In genomic region chr1:19315378-19316206, GRCh38 we compare ENCODE assay signal across 10 cellular contexts. TPM values are rescaled to one million over a fixed set of nuclear protein-coding genes. Genes with fewer than 3 reads are reported as not detected.
DNase-seq lines count a peak whose midpoint lies in the region; ATAC-seq, FAIRE-seq and TF ChIP-seq lines count a peak whose summit lies in the region.
"Had no signal": no experiment of that assay in that cellular context is flagged by ENCODE, and none has a peak within 500 bp of the region (broad histone marks: within the 10 kb centered on the region; RNA-seq: fewer than 3 reads in every experiment).

No MANE protein-coding gene starts in this region.

- intact Hi-C loops in left lung (cut with DNase I), result no loop called here

- peak overlapping the region; percentile 62 for H3K4me3 Mint-ChIP-seq in activated naive CD8-positive, alpha-beta T cell treated with anti-CD3 and anti-CD28 coated beads, Interleukin-2, amount 10 ng/mL, durations not matched to agents 7 days and 5 days
- no peak overlapping the region for H3K4me3 Mint-ChIP-seq in activated naive CD8-positive, alpha-beta T cell treated with anti-CD3 and anti-CD28 coated beads for 36 hours
- H3K4me3 Mint-ChIP-seq in stimulated activated naive CD8-positive, alpha-beta T cell treated with anti-CD3 and anti-CD28 coated beads, Interleukin-15, amount 100 ng/mL, for 72 hours, result peak overlapping the region in 1 of 2 donors; percentile 47
- H3K4me3 Mint-ChIP-seq: stimulated activated naive CD8-positive, alpha-beta T cell treated with anti-CD3 and anti-CD28 coated beads, Interleukin-15, Interleukin-2, amounts not matched to agents 100 ng/mL and 50 ng/mL, for 24 hours had no signal

- peaks cover 34% of the 10 kb centered on the region for H3K4me1 Mint-ChIP-seq in activated naive CD8-positive, alpha-beta T cell treated with anti-CD3 and anti-CD28 coated beads, Interleukin-2, amount 10 ng/mL, durations not matched to agents 7 days and 5 days
- H3K4me1 Mint-ChIP-seq in activated naive CD8-positive, alpha-beta T cell treated with anti-CD3 and anti-CD28 coated beads for 36 hours, result peaks cover 30% of the 10 kb centered on the region
- H3K4me1 Mint-ChIP-seq in stimulated activated naive CD8-positive, alpha-beta T cell treated with anti-CD3 and anti-CD28 coated beads, Interleukin-15, amount 100 ng/mL, for 72 hours, result peaks cover 50% of the 10 kb centered on the region

- peak overlapping the region; percentile 63 for H3K27ac Mint-ChIP-seq in activated naive CD8-positive, alpha-beta T cell treated with anti-CD3 and anti-CD28 coated beads, Interleukin-2, amount 10 ng/mL, durations not matched to agents 7 days and 5 days
- no peak overlapping the region for H3K27ac Mint-ChIP-seq in activated naive CD8-positive, alpha-beta T cell treated with anti-CD3 and anti-CD28 coated beads for 36 hours
- H3K27ac Mint-ChIP-seq in stimulated activated naive CD8-positive, alpha-beta T cell treated with anti-CD3 and anti-CD28 coated beads, Interleukin-15, amount 100 ng/mL, for 72 hours, result peak overlapping the region; percentile 66 to 90
- H3K27ac Mint-ChIP-seq: stimulated activated naive CD8-positive, alpha-beta T cell treated with anti-CD3 and anti-CD28 coated beads, Interleukin-15, Interleukin-2, amounts not matched to agents 100 ng/mL and 50 ng/mL, for 24 hours had no signal

- no peak for FAIRE-seq in HTR-8/SVneo (lab: Jason Lieb, UNC)

- H3K36me3 Mint-ChIP-seq in activated naive CD8-positive, alpha-beta T cell treated with anti-CD3 and anti-CD28 coated beads, Interleukin-2, amount 10 ng/mL, durations not matched to agents 7 days and 5 days, result no peaks in the 10 kb centered on the region
- H3K36me3 Mint-ChIP-seq in activated naive CD8-positive, alpha-beta T cell treated with anti-CD3 and anti-CD28 coated beads for 36 hours, result no peaks in the 10 kb centered on the region

- H3K4me1 ChIP-seq in left lung, result peaks cover 15 to 51% of the 10 kb centered on the region in 2 donors

- no peak for DNase-seq in activated naive CD8-positive, alpha-beta T cell treated with anti-CD3 and anti-CD28 coated beads, Interleukin-2, amount 10 ng/mL, durations not matched to agents 7 days and 5 days
- no peak for DNase-seq in activated naive CD8-positive, alpha-beta T cell treated with anti-CD3 and anti-CD28 coated beads for 36 hours
- DNase-seq in MV-4-11 (lab: John Stamatoyannopoulos, UW), result peak; percentile 91
- peak; percentile 57 for DNase-seq in choroid plexus epithelial cell (ENCODE audit: low read depth)
- DNase-seq in stimulated activated naive CD8-positive, alpha-beta T cell treated with anti-CD3 and anti-CD28 coated beads, Interleukin-15, amount 100 ng/mL, for 72 hours, result no peak
- no peak for DNase-seq in left lung
- DNase-seq in stimulated activated naive CD4-positive, alpha-beta T cell (lab: John Stamatoyannopoulos, UW), result no peak
- no peak for DNase-seq in HTR-8/SVneo (ENCODE audit: insufficient read length, low spot score)
- DNase-seq: CD4-positive, CD25-positive, alpha-beta regulatory T cell had no signal

- H3K27me3 Mint-ChIP-seq in activated naive CD8-positive, alpha-beta T cell treated with anti-CD3 and anti-CD28 coated beads, Interleukin-2, amount 10 ng/mL, durations not matched to agents 7 days and 5 days, result no peaks in the 10 kb centered on the region
- H3K27me3 Mint-ChIP-seq in activated naive CD8-positive, alpha-beta T cell treated with anti-CD3 and anti-CD28 coated beads for 36 hours, result no peaks in the 10 kb centered on the region
- H3K27me3 Mint-ChIP-seq in stimulated activated naive CD8-positive, alpha-beta T cell treated with anti-CD3 and anti-CD28 coated beads, Interleukin-15, amount 100 ng/mL, for 72 hours, result no peaks in the 10 kb centered on the region
- H3K27me3 Mint-ChIP-seq: CD4-positive, CD25-positive, alpha-beta regulatory T cell; stimulated activated naive CD8-positive, alpha-beta T cell treated with anti-CD3 and anti-CD28 coated beads, Interleukin-15, Interleukin-2, amounts not matched to agents 100 ng/mL and 50 ng/mL, for 24 hours had no signal

- H3K9me3 ChIP-seq in left lung, result no peaks in the 10 kb centered on the region

- H3K9me3 Mint-ChIP-seq in activated naive CD8-positive, alpha-beta T cell treated with anti-CD3 and anti-CD28 coated beads, Interleukin-2, amount 10 ng/mL, durations not matched to agents 7 days and 5 days, result no peaks in the 10 kb centered on the region
- no peaks in the 10 kb centered on the region for H3K9me3 Mint-ChIP-seq in activated naive CD8-positive, alpha-beta T cell treated with anti-CD3 and anti-CD28 coated beads for 36 hours
- no peaks in the 10 kb centered on the region for H3K9me3 Mint-ChIP-seq in stimulated activated naive CD8-positive, alpha-beta T cell treated with anti-CD3 and anti-CD28 coated beads, Interleukin-15, amount 100 ng/mL, for 72 hours
- H3K9me3 Mint-ChIP-seq: CD4-positive, CD25-positive, alpha-beta regulatory T cell; stimulated activated naive CD8-positive, alpha-beta T cell treated with anti-CD3 and anti-CD28 coated beads, Interleukin-15, Interleukin-2, amounts not matched to agents 100 ng/mL and 50 ng/mL, for 24 hours had no signal

- H3K27ac ChIP-seq in left lung, result peak overlapping the region in 1 of 2 donors; percentile 64

- POLR2A ChIA-PET in activated naive CD8-positive, alpha-beta T cell treated with anti-CD3 and anti-CD28 coated beads, Interleukin-2, amount 10 ng/mL, durations not matched to agents 7 days and 5 days (lab: Charles Lee), result interaction anchor here (0.8 kb wide), 1 partner anchor 22 kb away, joined by 3 read pairs; no protein-coding TSS in a partner anchor

- H3K36me3 ChIP-seq in left lung, result peaks cover 0 to 20% of the 10 kb centered on the region in 2 donors

- ATAC-seq in activated naive CD8-positive, alpha-beta T cell treated with anti-CD3 and anti-CD28 coated beads, Interleukin-2, amount 10 ng/mL, durations not matched to agents 7 days and 5 days (ENCODE audit: low read depth), result no peak
- no peak for ATAC-seq in stimulated activated naive CD8-positive, alpha-beta T cell treated with anti-CD3 and anti-CD28 coated beads, Interleukin-15, amount 100 ng/mL, for 72 hours
- no peak for ATAC-seq in left lung

- H3K4me3 ChIP-seq in choroid plexus epithelial cell (ENCODE audit: low read depth, low read length), result no peak overlapping the region
- no peak overlapping the region for H3K4me3 ChIP-seq in left lung

- TF ChIP-seq CTCF in choroid plexus epithelial cell (conservative IDR thresholded peaks at IDR 0.05; ENCODE audit: low read depth, low read length) (no peak), left lung (IDR thresholded peaks at IDR 0.05) (no peak)

- H3K27me3 ChIP-seq in left lung, result no peaks in the 10 kb centered on the region

RNA-seq across cellular contexts. Expression of gene SLC66A1, which starts 3.5 kb away (rescaled TPM):
- 1 to 10 TPM; 9.2 to 9.6 TPM for total RNA-seq in activated naive CD8-positive, alpha-beta T cell treated with anti-CD3 and anti-CD28 coated beads, Interleukin-2, amount 10 ng/mL, durations not matched to agents 7 days and 5 days
- total RNA-seq in activated naive CD8-positive, alpha-beta T cell treated with anti-CD3 and anti-CD28 coated beads for 36 hours, result 1 to 10 TPM; 6.5 to 6.8 TPM
- total RNA-seq in left lung, result 10 to 100 TPM; 16.4 to 21.1 TPM

RNA-seq across cellular contexts. Expression of gene AKR7A2, which starts 3.6 kb away (rescaled TPM):
- 10 to 100 TPM; 48.5 to 49.6 TPM for total RNA-seq in activated naive CD8-positive, alpha-beta T cell treated with anti-CD3 and anti-CD28 coated beads, Interleukin-2, amount 10 ng/mL, durations not matched to agents 7 days and 5 days
- 10 to 100 TPM; 37.4 to 43.0 TPM for total RNA-seq in activated naive CD8-positive, alpha-beta T cell treated with anti-CD3 and anti-CD28 coated beads for 36 hours
- 10 to 100 TPM; 43.2 to 62.8 TPM for total RNA-seq in left lung

RNA-seq across cellular contexts. Expression of gene AKR7A3, which starts 27.0 kb away (rescaled TPM):
- total RNA-seq in activated naive CD8-positive, alpha-beta T cell treated with anti-CD3 and anti-CD28 coated beads, Interleukin-2, amount 10 ng/mL, durations not matched to agents 7 days and 5 days, result 1 to 10 TPM in 1 of 2 experiments, under 1 TPM in 1; 0.83 to 1.0 TPM
- total RNA-seq in activated naive CD8-positive, alpha-beta T cell treated with anti-CD3 and anti-CD28 coated beads for 36 hours, result under 1 TPM; 0.37 to 0.52 TPM
- under 1 TPM; 0.26 to 0.52 TPM for total RNA-seq in left lung

Comparison
In these comparisons a context has a peak if more than half of its experiments do, and no peak if none do; other contexts are left out.
1. DNase-seq: peak in MV-4-11 (single experiment) and choroid plexus epithelial cell (single experiment); none in activated naive CD8-positive, alpha-beta T cell treated with anti-CD3 and anti-CD28 coated beads, Interleukin-2, amount 10 ng/mL, durations not matched to agents 7 days and 5 days (single experiment), activated naive CD8-positive, alpha-beta T cell treated with anti-CD3 and anti-CD28 coated beads for 36 hours (single experiment), stimulated activated naive CD8-positive, alpha-beta T cell treated with anti-CD3 and anti-CD28 coated beads, Interleukin-15, amount 100 ng/mL, for 72 hours (0 of 2), left lung (0 of 2), stimulated activated naive CD4-positive, alpha-beta T cell (0 of 6) and HTR-8/SVneo (single experiment).